In the genomic region with DNA sequence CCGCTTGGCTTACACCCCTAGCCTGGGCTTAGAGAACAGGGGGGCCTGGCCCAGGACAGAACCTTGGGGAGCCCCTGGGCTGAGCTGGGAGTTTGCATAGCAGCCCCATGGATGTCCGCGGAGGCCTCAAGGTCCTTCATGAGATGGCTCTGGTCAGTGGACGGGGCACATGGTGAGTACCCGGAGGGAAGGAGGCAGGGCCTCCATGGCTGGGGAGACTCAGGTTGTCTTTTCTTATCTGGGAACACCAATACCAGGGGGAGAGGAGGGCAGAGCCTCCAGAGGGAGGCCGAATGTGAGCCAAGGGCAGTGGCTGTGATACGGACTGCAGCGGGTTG, we compare ENCODE assay signal across 19 cellular contexts.
DNase-seq lines count a peak whose midpoint lies in the region; ATAC-seq, FAIRE-seq and TF ChIP-seq lines count a peak whose summit lies in the region.
"Had no signal": no experiment of that assay in that cellular context is flagged by ENCODE, and none has a peak within 500 bp of the region (broad histone marks: within the 10 kb centered on the region; RNA-seq: fewer than 3 reads in every experiment).

No MANE protein-coding gene starts in this region.

- DNase-seq in Right ventricle myocardium inferior (ENCODE audit: missing footprints), result no peak
- no peak for DNase-seq in cardiac septum (ENCODE audit: low spot score)
- no peak for DNase-seq in neuronal stem cell (ENCODE audit: low spot score)
- DNase-seq in stimulated activated effector memory CD8-positive, alpha-beta T cell treated with anti-CD3 and anti-CD28 coated beads, Interleukin-12 subunit alpha, Interleukin-12 subunit beta, amount 100 ng/mL, for 72 hours (ENCODE audit: low spot score in 2 of 2), result no peak
- DNase-seq in stomach, result no peak
- no peak for DNase-seq in GM03348 (ENCODE audit: low spot score)
- DNase-seq in foreskin melanocyte, result no peak
- no peak for DNase-seq in GM12892 (ENCODE audit: insufficient read length)
- DNase-seq: AML-193; CD4-positive, alpha-beta T cell; DMS153; DMS79; GDM1; H9 had no signal

- H2BK15ac ChIP-seq in neuronal stem cell (ENCODE audit: low read length), result no peak overlapping the region

- H2BK12ac ChIP-seq in neuronal stem cell (ENCODE audit: low read length), result no peak overlapping the region

- no peak overlapping the region for H4K8ac ChIP-seq in neuronal stem cell (ENCODE audit: low read depth, low read length)

- H3K4me3 ChIP-seq in neuronal stem cell (ENCODE audit: low read length in 2 of 2) (no peak overlapping the region), stomach (no peak overlapping the region)
- H3K4me3 ChIP-seq: A549 had no signal

- no peaks in the 10 kb centered on the region for H3K4me1 Mint-ChIP-seq in stimulated activated effector memory CD8-positive, alpha-beta T cell treated with anti-CD3 and anti-CD28 coated beads, Interleukin-12 subunit alpha, Interleukin-12 subunit beta, amount 100 ng/mL, for 72 hours
- H3K4me1 Mint-ChIP-seq: H9 had no signal

- no peak for TF ChIP-seq EP300 in stomach (IDR thresholded peaks at IDR 0.05)

- no peak overlapping the region for H2AFZ ChIP-seq in neuronal stem cell (ENCODE audit: low read length)

- intact Hi-C loops in Right ventricle myocardium inferior (cut with DNase I), result no loop called here
- intact Hi-C loops in cardiac septum (cut with DNase I), result no loop called here
- intact Hi-C loops in stomach (cut with DNase I; ENCODE audit: low total_unique reads), result no loop called here

- no peak overlapping the region for H3K23ac ChIP-seq in neuronal stem cell (ENCODE audit: low read depth, low read length, poor library complexity)

- no peak overlapping the region for H3K4me3 Mint-ChIP-seq in stimulated activated effector memory CD8-positive, alpha-beta T cell treated with anti-CD3 and anti-CD28 coated beads, Interleukin-12 subunit alpha, Interleukin-12 subunit beta, amount 100 ng/mL, for 72 hours
- H3K4me3 Mint-ChIP-seq: CD4-positive, alpha-beta T cell; H9 had no signal

- no peaks in the 10 kb centered on the region for H3K9me3 Mint-ChIP-seq in stimulated activated effector memory CD8-positive, alpha-beta T cell treated with anti-CD3 and anti-CD28 coated beads, Interleukin-12 subunit alpha, Interleukin-12 subunit beta, amount 100 ng/mL, for 72 hours
- H3K9me3 Mint-ChIP-seq: CD4-positive, alpha-beta T cell; H9 had no signal

- no CpG with 5 or more reads among the region's 8 CpGs for WGBS in neuronal stem cell (ENCODE audit: extremely low coverage in 2 of 2, insufficient read length in 2 of 2, insufficient replicate concordance in 1 of 2), 2 donors
- WGBS in stomach, 5 donors, result 87 to 93% (median 89%) methylated on average over 4 to 8 of the region's 8 CpGs

- H3K36me3 ChIP-seq in neuronal stem cell (replicated peaks in 1 of 2; ENCODE audit: control insufficient read depth in 2 of 2, insufficient read depth in 2 of 2, low read length in 2 of 2), result peaks cover 0 to 2% of the 10 kb centered on the region in 2 donors
- no peaks in the 10 kb centered on the region for H3K36me3 ChIP-seq in stomach

- H3K9me3 ChIP-seq in neuronal stem cell (replicated peaks in 1 of 2; ENCODE audit: control insufficient read depth in 2 of 2, insufficient read depth in 1 of 2, low read depth in 1 of 2, low read length in 2 of 2) (no peaks in the 10 kb centered on the region), stomach (no peaks in the 10 kb centered on the region)
- H3K9me3 ChIP-seq: A549 had no signal

- H2BK120ac ChIP-seq in neuronal stem cell (ENCODE audit: low read depth, low read length), result no peak overlapping the region

- H2BK5ac ChIP-seq in neuronal stem cell (ENCODE audit: low read length), result no peak overlapping the region

- H3K27ac Mint-ChIP-seq in stimulated activated effector memory CD8-positive, alpha-beta T cell treated with anti-CD3 and anti-CD28 coated beads, Interleukin-12 subunit alpha, Interleukin-12 subunit beta, amount 100 ng/mL, for 72 hours, result peak overlapping the region; percentile 5
- H3K27ac Mint-ChIP-seq: CD4-positive, alpha-beta T cell had no signal

- no peaks in the 10 kb centered on the region for H3K79me1 ChIP-seq in neuronal stem cell (ENCODE audit: low read depth, low read length)

- H3K4me2 ChIP-seq in neuronal stem cell (ENCODE audit: insufficient read depth, low read length, poor library complexity, severe bottlenecking), result no peak overlapping the region
- H3K4me2 ChIP-seq: A549 had no signal

- peak; percentile 9 for ATAC-seq in Right ventricle myocardium inferior
- peak; percentile 22 for ATAC-seq in stimulated activated effector memory CD8-positive, alpha-beta T cell treated with anti-CD3 and anti-CD28 coated beads, Interleukin-12 subunit alpha, Interleukin-12 subunit beta, amount 100 ng/mL, for 72 hours
- ATAC-seq: A549 had no signal

- no peak overlapping the region for H3K4ac ChIP-seq in neuronal stem cell (ENCODE audit: low read length)

- H3K18ac ChIP-seq in neuronal stem cell (ENCODE audit: low read length), result no peak overlapping the region

- H3K4me1 ChIP-seq in neuronal stem cell (ENCODE audit: control insufficient read depth in 2 of 2, insufficient read depth in 1 of 2, low read depth in 1 of 2, low read length in 2 of 2) (peaks cover 0 to 2% of the 10 kb centered on the region in 2 donors), stomach (peaks cover 0 to 5% (median 0%) of the 10 kb centered on the region in 4 donors)

- no peak for TF ChIP-seq CTCF in stomach (IDR thresholded peaks at IDR 0.05)

- H3K27me3 ChIP-seq in neuronal stem cell (ENCODE audit: control insufficient read depth in 3 of 3, insufficient read depth in 3 of 3, low read depth in 1 of 3, low read length in 3 of 3) (no peaks in the 10 kb centered on the region), stomach (peaks cover 0 to 46% (median 5%) of the 10 kb centered on the region in 3 donors)

- H3K36me3 Mint-ChIP-seq in stimulated activated effector memory CD8-positive, alpha-beta T cell treated with anti-CD3 and anti-CD28 coated beads, Interleukin-12 subunit alpha, Interleukin-12 subunit beta, amount 100 ng/mL, for 72 hours, result no peaks in the 10 kb centered on the region

- H3K9ac ChIP-seq in neuronal stem cell (ENCODE audit: low read depth, low read length, poor library complexity), result no peak overlapping the region

- H3K27ac ChIP-seq in neuronal stem cell (replicated peaks; ENCODE audit: low read length) (no peak overlapping the region), stomach (no peak overlapping the region)
- H3K27ac ChIP-seq: 22Rv1, A549, C4-2B had no signal

- FAIRE-seq in GM12892 (lab: Jason Lieb, UNC), result no peak
- FAIRE-seq: A549, GM19239, H1 had no signal

- no peak for TF ChIP-seq POLR2A in stomach (IDR thresholded peaks at IDR 0.05)
- TF ChIP-seq POLR2A in GM12892 (IDR thresholded peaks at IDR 0.05; ENCODE audit: low read depth, low read length), result no peak

- H4K91ac ChIP-seq in neuronal stem cell (ENCODE audit: low read depth, low read length, poor library complexity), result no peak overlapping the region

- no peak overlapping the region for H2AK5ac ChIP-seq in neuronal stem cell (ENCODE audit: low read depth, low read length)

- H3K14ac ChIP-seq in neuronal stem cell (ENCODE audit: low read length), result peak overlapping the region; percentile 9
